ENCODE assay signal across 11 cellular contexts in the genomic region with DNA sequence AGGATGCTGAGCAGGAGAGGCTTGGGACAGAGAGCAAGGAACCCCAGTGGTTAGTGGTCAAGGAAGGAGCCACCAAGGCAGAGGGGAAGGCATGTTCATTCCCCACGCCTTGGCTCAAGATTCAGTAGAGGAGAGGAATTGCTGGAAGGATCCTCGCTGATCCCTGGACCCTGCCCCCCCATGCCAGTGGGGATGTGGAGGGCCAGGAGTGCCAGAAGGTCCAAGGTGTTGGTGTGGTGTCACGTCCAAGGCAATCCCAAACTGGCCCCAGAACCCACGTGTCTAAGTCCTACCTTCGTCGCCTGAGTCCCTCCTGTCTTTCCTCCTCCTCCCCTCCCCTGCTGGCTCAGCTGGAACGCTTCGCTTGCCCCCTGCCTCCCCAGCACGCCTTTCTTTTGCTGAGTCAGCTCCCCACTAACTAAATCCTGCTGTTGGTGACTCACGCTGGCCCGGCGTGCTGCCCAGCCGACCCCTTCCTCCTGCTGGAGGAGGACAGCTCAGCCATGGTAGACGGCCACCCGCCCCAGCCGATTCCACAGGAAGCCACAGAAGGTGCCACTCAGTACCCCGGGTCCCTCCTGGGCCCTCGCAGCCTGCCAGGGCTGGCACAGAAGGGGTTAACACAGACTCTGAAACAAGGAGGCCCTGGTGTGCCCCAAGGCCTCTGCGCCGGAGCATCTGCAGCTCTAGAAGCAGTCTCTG. TPM values are rescaled to one million over a fixed set of nuclear protein-coding genes. Genes with fewer than 3 reads are reported as not detected.
DNase-seq lines count a peak whose midpoint lies in the region; ATAC-seq and TF ChIP-seq lines count a peak whose summit lies in the region.
"Had no signal": no experiment of that assay in that cellular context is flagged by ENCODE, and none has a peak within 500 bp of the region (broad histone marks: within the 10 kb centered on the region; RNA-seq: fewer than 3 reads in every experiment).

No MANE protein-coding gene starts in this region.

- POLR2A ChIA-PET in AG04449 (lab: Yijun Ruan, JAX) = interaction anchor here (1.2 kb wide), 1 partner anchor 129 kb away, joined by 10 read pairs; no protein-coding TSS in a partner anchor
- POLR2A ChIA-PET in IMR-90 (lab: Charles Lee; ENCODE audit: unreplicated experiment) = no interaction called here

- H3K23ac ChIP-seq in IMR-90 (ENCODE audit: low read depth, low read length) = peak overlapping the region; percentile 87; the same call in 1 of the 2 replicates

- H3K4me3 ChIP-seq in AG04449 (ENCODE audit: low read depth, low read length) = no peak overlapping the region
- H3K4me3 ChIP-seq in IMR-90 (ENCODE audit: insufficient read depth, low read depth, low read length) = no peak overlapping the region
- H3K4me3 ChIP-seq: gastrocnemius medialis had no signal

- in situ Hi-C loops in IMR-90 (cut with MboI; ENCODE audit: low sequenced_read_pairs) = loop anchor here (5.0 kb wide), 1 partner anchor 123 kb away; no protein-coding TSS in a partner anchor

- peak overlapping the region; percentile 94 for H2AK9ac ChIP-seq in IMR-90 (replicated peaks; ENCODE audit: low read depth, low read length, poor library complexity)

- ATAC-seq in IMR-90 (ENCODE audit: low read depth) (peak; percentile 81), HG02981 (IDR thresholded peaks at IDR 0.05; ENCODE audit: unreplicated experiment) (no peak)
- ATAC-seq: gastrocnemius medialis had no signal

- H3K27ac ChIP-seq in IMR-90 (ENCODE audit: insufficient read depth, low read length) = peak overlapping the region; percentile 23; the same call in 1 of the 2 replicates
- H3K27ac ChIP-seq: gastrocnemius medialis had no signal

- no peak overlapping the region for H3K9ac ChIP-seq in IMR-90 (ENCODE audit: low read depth, low read length)

- H3K79me1 ChIP-seq in IMR-90 (ENCODE audit: low read depth in 1 of 2, low read length in 2 of 2) = peaks cover 0 to 30% of the 10 kb centered on the region in 2 experiments; a peak in 2 of 4 replicates

- H3K14ac ChIP-seq in IMR-90 (replicated peaks; ENCODE audit: low read depth, low read length) = peak overlapping the region; percentile 83

- dilution Hi-C loops in IMR-90 (cut with HindIII; ENCODE audit: low sequenced_read_pairs, unreplicated experiment) = no loop called here

- peaks cover 6% of the 10 kb centered on the region; the same call in 1 of the 2 replicates for H3K36me3 ChIP-seq in IMR-90 (ENCODE audit: control insufficient read depth, insufficient read depth, low read length)
- H3K36me3 ChIP-seq: gastrocnemius medialis had no signal

- TF ChIP-seq RAD21 in IMR-90 (IDR thresholded peaks at IDR 0.05; ENCODE audit: low read length) = 0 out of 2 replicates have a peak, but pooled peaks have one; percentile 10

- no peaks in the 10 kb centered on the region for H3K9me3 ChIP-seq in IMR-90 (ENCODE audit: control insufficient read depth, insufficient read depth, low read length)
- H3K9me3 ChIP-seq: gastrocnemius medialis had no signal

- TF ChIP-seq CTCF in AG04449 (IDR thresholded peaks at IDR 0.05; ENCODE audit: insufficient read depth, low read length, missing control alignments) = peak; percentile 34
- 0 out of 2 replicates have a peak, but pooled peaks have one; percentile 19 for TF ChIP-seq CTCF in IMR-90 (conservative IDR thresholded peaks at IDR 0.05; ENCODE audit: low read depth, low read length)
- no peak for TF ChIP-seq CTCF in mesothelial cell of epicardium (IDR thresholded peaks at IDR 0.05; ENCODE audit: unreplicated experiment)

- peak overlapping the region; percentile 89 for H4K91ac ChIP-seq in IMR-90 (ENCODE audit: insufficient read depth, low read depth, low read length)

- H2BK20ac ChIP-seq in IMR-90 (ENCODE audit: low read depth, low read length) = peak overlapping the region; percentile 86

- TF ChIP-seq POLR2A in IMR-90 (IDR thresholded peaks at IDR 0.05; ENCODE audit: low read depth, low read length) = no peak

- H2BK120ac ChIP-seq in IMR-90 (ENCODE audit: low read depth, low read length) = peak overlapping the region; percentile 91

- no peaks in the 10 kb centered on the region for H3K27me3 Mint-ChIP-seq in mesothelial cell of epicardium (ENCODE audit: low read depth)

- peak overlapping the region; percentile 78 for H3K27ac Mint-ChIP-seq in mesothelial cell of epicardium

- H3K9me3 Mint-ChIP-seq in mesothelial cell of epicardium = no peaks in the 10 kb centered on the region

- CTCF ChIA-PET in AG04449 (lab: Yijun Ruan, JAX) = interaction anchor here (0.6 to 18.7 kb wide), 7 partner anchors 9 to 202 kb away, joined by 3 to 686 read pairs (median 7); a partner anchor contains a TSS
- CTCF ChIA-PET in IMR-90 (lab: Yijun Ruan, JAX) = interaction anchor here (0.8 kb wide), 2 partner anchors 175 to 177 kb away, joined by 3 read pairs; no protein-coding TSS in a partner anchor

- peak overlapping the region; percentile 95 for H3K4ac ChIP-seq in IMR-90 (ENCODE audit: low read depth, low read length)

- DNase-seq in AG04449 (ENCODE audit: low read depth, low spot score) (peak; percentile 70), IMR-90 (peak; percentile 94), ecto neural progenitor cell (ENCODE audit: low spot score) (peak; percentile 48), mesothelial cell of epicardium (ENCODE audit: low spot score in 2 of 2, unreplicated experiment in 2 of 2) (peak; percentile 21 to 45), iPS-NIHi11 (ENCODE audit: low spot score) (no peak), NCI-H1694 (lab: John Stamatoyannopoulos, UW) (no peak), NOMO-1 treated with DMSO at 0.1 percent for 48 hours (lab: John Stamatoyannopoulos, UW; ENCODE audit: unreplicated experiment) (no peak)

- WGBS in IMR-90 (ENCODE audit: extremely low coverage in 2 of 2, insufficient read length in 1 of 2), 2 experiments = 2% methylated on average over 13 of the region's 20 CpGs; no CpG with 5 or more reads in 1 of the 2 experiments

- peak overlapping the region; percentile 54; the same call in 1 of the 2 replicates for H3K56ac ChIP-seq in IMR-90 (ENCODE audit: extremely low read depth, insufficient read depth, low read length)

- peak overlapping the region; percentile 71; the same call in 2 of the 3 replicates for H2BK15ac ChIP-seq in IMR-90 (ENCODE audit: low read depth, low read length)

- no peaks in the 10 kb centered on the region for H3K27me3 ChIP-seq in IMR-90 (ENCODE audit: control insufficient read depth, insufficient read depth, low read length)
- H3K27me3 ChIP-seq: gastrocnemius medialis had no signal

- H3K4me1 Mint-ChIP-seq in mesothelial cell of epicardium = peaks cover 34% of the 10 kb centered on the region

- peaks cover 32% of the 10 kb centered on the region for H3K9me1 ChIP-seq in IMR-90 (ENCODE audit: insufficient read depth, low read length)

- no peak overlapping the region; the same call in 1 of the 2 replicates for H3K4me2 ChIP-seq in IMR-90 (ENCODE audit: low read depth, low read length)

- H2BK5ac ChIP-seq in IMR-90 (ENCODE audit: low read depth, low read length, poor library complexity, severe bottlenecking) = peak overlapping the region; percentile 9

- H2AFZ ChIP-seq in IMR-90 (replicated peaks; ENCODE audit: low read length, poor library complexity) = peak overlapping the region; percentile 79

- H4K20me1 ChIP-seq in IMR-90 (ENCODE audit: insufficient read depth, low read length) = no peaks in the 10 kb centered on the region

- peak overlapping the region; percentile 98 for H2AK5ac ChIP-seq in IMR-90 (ENCODE audit: low read depth, low read length)

- no peak overlapping the region for H3K4me3 Mint-ChIP-seq in mesothelial cell of epicardium

- peak overlapping the region; percentile 60 for H3K18ac ChIP-seq in IMR-90 (ENCODE audit: low read depth, low read length)

- peak overlapping the region; percentile 13 to 62; a peak in 1 of 4 replicates for H4K8ac ChIP-seq in IMR-90 (ENCODE audit: low read depth in 2 of 2, low read length in 2 of 2)

- intact Hi-C loops in IMR-90 (cut with micrococcal nuclease) = no loop called here

- peaks cover 28% of the 10 kb centered on the region for H3K4me1 ChIP-seq in IMR-90 (ENCODE audit: control insufficient read depth, insufficient read depth, low read length)
- H3K4me1 ChIP-seq: gastrocnemius medialis had no signal

- no TSS peak for BruUV-seq in IMR-90 (replicated peaks; lab: Mats Ljungman, UMichigan)

- peak overlapping the region; percentile 35 for H4K5ac ChIP-seq in IMR-90 (ENCODE audit: low read depth, low read length)

- peaks cover 18% of the 10 kb centered on the region for H3K36me3 Mint-ChIP-seq in mesothelial cell of epicardium

TF ChIP-seq in IMR-90, 13 proteins besides CTCF, POLR2A, EP300 and RAD21 (continues in another document):
- TF ChIP-seq MAZ (IDR thresholded peaks at IDR 0.05; ENCODE audit: borderline replicate concordance, low read depth, low read length) (peak; percentile 86), SMC3 (IDR thresholded peaks at IDR 0.05; ENCODE audit: low read depth, low read length) (peak; percentile 21; the same call in 1 of the 2 replicates), FOS (IDR thresholded peaks at IDR 0.05; ENCODE audit: low read depth, low read length) (peak; percentile 95), RFX5 (IDR thresholded peaks at IDR 0.05; ENCODE audit: low read depth, low read length) (no peak), MAFK (IDR thresholded peaks at IDR 0.05; ENCODE audit: low read depth, low read length) (peak; percentile 100), MXI1 (IDR thresholded peaks at IDR 0.05; ENCODE audit: borderline replicate concordance, low read depth, low read length) (peak; percentile 48; the same call in 1 of the 2 replicates), CEBPB (IDR thresholded peaks at IDR 0.05; ENCODE audit: low read depth, low read length) (no peak)
- TF ChIP-seq, protein P1, sequence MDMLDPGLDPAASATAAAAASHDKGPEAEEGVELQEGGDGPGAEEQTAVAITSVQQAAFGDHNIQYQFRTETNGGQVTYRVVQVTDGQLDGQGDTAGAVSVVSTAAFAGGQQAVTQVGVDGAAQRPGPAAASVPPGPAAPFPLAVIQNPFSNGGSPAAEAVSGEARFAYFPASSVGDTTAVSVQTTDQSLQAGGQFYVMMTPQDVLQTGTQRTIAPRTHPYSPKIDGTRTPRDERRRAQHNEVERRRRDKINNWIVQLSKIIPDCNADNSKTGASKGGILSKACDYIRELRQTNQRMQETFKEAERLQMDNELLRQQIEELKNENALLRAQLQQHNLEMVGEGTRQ (IDR thresholded peaks at IDR 0.05; ENCODE audit: low read depth, low read length) = 0 out of 2 replicates have a peak, but pooled peaks have one; percentile 3

RNA-seq across cellular contexts. Expression of a gene that starts 37.6 kb away (rescaled TPM):
- 0.18 TPM in 1 of 2 replicates, not detected in the other for total RNA-seq in IMR-90 (2012; rRNA removed)
- 0.30 TPM in 1 of 2 replicates, not detected in the other for polyA plus RNA-seq in IMR-90 (2012; rRNA removed)
- 0.11 and 0.26 TPM in 2 replicates for polyA plus RNA-seq in IMR-90 (2012; cell fraction: cytosol; rRNA removed)
- 0.11 TPM in 1 of 2 replicates, not detected in the other for polyA plus RNA-seq in IMR-90 (2012; cell fraction: nucleus; rRNA removed; ENCODE audit: low replicate concordance)
- total RNA-seq in mesothelial cell of epicardium = not detected in 3 replicates

RNA-seq across cellular contexts. Expression of a gene that starts 44.4 kb away (rescaled TPM):
- not detected in 2 replicates for total RNA-seq in IMR-90 (2012; rRNA removed)
- polyA plus RNA-seq in IMR-90 (2012; rRNA removed) = not detected in 2 replicates
- not detected in 2 replicates for polyA plus RNA-seq in IMR-90 (2012; cell fraction: cytosol; rRNA removed)
- not detected in 2 replicates for polyA plus RNA-seq in IMR-90 (2012; cell fraction: nucleus; rRNA removed; ENCODE audit: low replicate concordance)
- total RNA-seq in mesothelial cell of epicardium = not detected in 3 replicates
- total RNA-seq: skeletal muscle tissue, ureter had no signal

Comparison
In these comparisons a context has a peak if more than half of its experiments do, and no peak if none do; other contexts are left out.
1. DNase-seq: peak in AG04449 (single experiment), IMR-90 (single experiment), ecto neural progenitor cell (single experiment) and mesothelial cell of epicardium (2 of 2); none in iPS-NIHi11 (single experiment), NCI-H1694 (single experiment) and NOMO-1 treated with DMSO at 0.1 percent for 48 hours (single experiment).